8 cellular contexts compared by ENCODE assay signal in the genomic region with DNA sequence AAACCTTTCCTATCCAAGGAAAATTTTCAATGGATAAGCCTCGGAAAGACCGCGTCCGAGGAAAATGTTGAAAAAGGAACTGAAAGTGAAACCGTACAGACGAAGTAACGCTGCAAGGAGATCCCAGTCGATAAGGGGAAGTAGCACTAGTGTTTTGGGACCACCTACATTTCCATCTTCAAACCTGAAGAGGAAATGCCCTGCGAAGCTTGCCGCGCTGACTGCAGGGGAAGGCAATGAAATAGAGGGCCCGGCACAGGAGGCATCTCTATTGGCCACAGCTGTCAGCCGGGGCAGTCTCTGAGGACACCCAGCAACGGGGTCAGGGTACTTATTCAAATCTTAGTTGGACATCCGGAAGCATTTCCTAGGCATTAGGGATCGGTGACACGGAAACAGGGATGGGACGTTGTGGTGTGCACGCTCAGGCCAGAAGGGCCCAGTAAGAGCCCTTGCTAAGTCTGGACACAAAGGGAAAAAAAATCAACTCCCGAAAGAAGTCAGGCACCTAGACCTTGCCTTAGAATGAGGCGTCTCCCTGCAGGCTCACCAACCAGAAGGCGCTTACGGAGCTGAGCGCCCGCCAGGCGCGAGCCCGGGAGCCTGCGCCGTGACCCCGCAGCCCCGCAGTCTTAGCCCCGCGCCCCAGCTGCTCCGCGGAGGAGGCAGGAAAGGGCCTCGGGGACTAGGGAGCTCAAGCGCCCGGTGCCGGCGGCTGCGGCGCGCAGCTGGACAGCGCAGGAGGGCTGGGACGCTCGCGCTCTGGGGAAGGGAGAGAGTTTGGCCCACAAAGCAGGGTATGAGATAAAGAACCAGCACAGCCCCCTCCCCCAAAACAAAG. TPM values are rescaled to one million over a fixed set of nuclear protein-coding genes. Genes with fewer than 3 reads are reported as not detected.
DNase-seq lines count a peak whose midpoint lies in the region; ATAC-seq, FAIRE-seq and TF ChIP-seq lines count a peak whose summit lies in the region.

No MANE protein-coding gene starts in this region.

- peak; percentile 41 for ATAC-seq in GM21390 (IDR thresholded peaks at IDR 0.05; ENCODE audit: unreplicated experiment)
- peak; percentile 73 for ATAC-seq in PC-3
- ATAC-seq in activated T-helper 17 cell treated with anti-CD3 and anti-CD28 coated beads, Interleukin-2, amount 50 U/mL, for 72 hours (replicated peaks): peak; percentile 53
- peak; percentile 54 to 65 for ATAC-seq in naive thymus-derived CD8-positive, alpha-beta T cell

- H3K4me2 ChIP-seq in PC-3 (ENCODE audit: low read length): peak overlapping the region; percentile 91

- TF ChIP-seq CTCF in PC-3 (conservative IDR thresholded peaks at IDR 0.05; ENCODE audit: low read depth, low read length) (no peak), fibroblast of pulmonary artery (IDR thresholded peaks at IDR 0.05; ENCODE audit: low read length, missing control alignments) (no peak), tibial artery (IDR thresholded peaks at IDR 0.05) (peak in 1 of 2 experiments; percentile 11)

- H3K9ac ChIP-seq in PC-3 (ENCODE audit: low read length): peak overlapping the region; percentile 81

- peaks cover 30% of the 10 kb centered on the region for H3K4me1 Mint-ChIP-seq in activated T-helper 17 cell treated with anti-CD3 and anti-CD28 coated beads, Interleukin-2, amount 50 U/mL, for 72 hours
- peaks cover 33 to 77% (median 56%) of the 10 kb centered on the region in 4 donors for H3K4me1 Mint-ChIP-seq in naive thymus-derived CD8-positive, alpha-beta T cell

- no peaks in the 10 kb centered on the region for H3K9me3 Mint-ChIP-seq in activated T-helper 17 cell treated with anti-CD3 and anti-CD28 coated beads, Interleukin-2, amount 50 U/mL, for 72 hours
- H3K9me3 Mint-ChIP-seq in naive thymus-derived CD8-positive, alpha-beta T cell: no peaks in the 10 kb centered on the region

- intact Hi-C loops in PC-3 (cut with micrococcal nuclease): loop anchor here (1.0 kb wide), 3 partner anchors 23 to 52 kb away; no protein-coding TSS in a partner anchor
- intact Hi-C loops in tibial artery (cut with DNase I; ENCODE audit: low total_unique reads): loop anchor here (10.0 kb wide), 1 partner anchor 350 kb away; no protein-coding TSS in a partner anchor

- H3K4me3 ChIP-seq in PC-3 (ENCODE audit: low read length) (peak overlapping the region; percentile 80), fibroblast of pulmonary artery (replicated peaks; ENCODE audit: low read depth, low read length) (peak overlapping the region; percentile 95), tibial artery (peak overlapping the region; percentile 80 to 87)

- peaks cover 87% of the 10 kb centered on the region for H3K36me3 Mint-ChIP-seq in activated T-helper 17 cell treated with anti-CD3 and anti-CD28 coated beads, Interleukin-2, amount 50 U/mL, for 72 hours (ENCODE audit: low read depth)
- peaks cover 4 to 67% (median 21%) of the 10 kb centered on the region in 3 donors for H3K36me3 Mint-ChIP-seq in naive thymus-derived CD8-positive, alpha-beta T cell

- H3K4me1 ChIP-seq in PC-3 (ENCODE audit: insufficient read depth, low read length): peaks cover 13% of the 10 kb centered on the region
- H3K4me1 ChIP-seq in tibial artery: peaks cover 0 to 26% (median 11%) of the 10 kb centered on the region in 4 donors

- BruUV-seq in PC-3 (replicated peaks; lab: Mats Ljungman, UMichigan): TSS peak; percentile 59

- H4K20me1 ChIP-seq in PC-3 (ENCODE audit: low read length): no peaks in the 10 kb centered on the region

- H2AFZ ChIP-seq in PC-3 (ENCODE audit: low read length): peak overlapping the region; percentile 94

- peak overlapping the region; percentile 93 for H3K4me3 Mint-ChIP-seq in activated T-helper 17 cell treated with anti-CD3 and anti-CD28 coated beads, Interleukin-2, amount 50 U/mL, for 72 hours
- peak overlapping the region; percentile 91 to 100 (median 96) for H3K4me3 Mint-ChIP-seq in naive thymus-derived CD8-positive, alpha-beta T cell

- H3K79me2 ChIP-seq in PC-3 (ENCODE audit: low read length): peaks cover 32% of the 10 kb centered on the region

- no peaks in the 10 kb centered on the region for H3K27me3 ChIP-seq in PC-3 (ENCODE audit: low read length)
- no peaks in the 10 kb centered on the region for H3K27me3 ChIP-seq in tibial artery

- H3K9me2 ChIP-seq in PC-3 (replicated peaks; ENCODE audit: low read length): no peaks in the 10 kb centered on the region

- CTCF ChIA-PET in PC-3 (lab: Charles Lee): interaction anchor here (2.2 kb wide), 1 partner anchor 48 kb away, joined by 8 read pairs; no protein-coding TSS in a partner anchor

- H3K36me3 ChIP-seq in PC-3 (ENCODE audit: low read depth, low read length) (peaks cover 34% of the 10 kb centered on the region), tibial artery (peaks cover 27 to 33% (median 28%) of the 10 kb centered on the region in 3 donors)

- H3K9me3 ChIP-seq in PC-3 (ENCODE audit: low read length) (peaks cover 6% of the 10 kb centered on the region; the same call in 1 of the 2 replicates), tibial artery (no peaks in the 10 kb centered on the region)

- peak overlapping the region; percentile 98 for H3K27ac Mint-ChIP-seq in activated T-helper 17 cell treated with anti-CD3 and anti-CD28 coated beads, Interleukin-2, amount 50 U/mL, for 72 hours
- H3K27ac Mint-ChIP-seq in naive thymus-derived CD8-positive, alpha-beta T cell: peak overlapping the region; percentile 97 to 100 (median 99)

- no peaks in the 10 kb centered on the region for H3K27me3 Mint-ChIP-seq in activated T-helper 17 cell treated with anti-CD3 and anti-CD28 coated beads, Interleukin-2, amount 50 U/mL, for 72 hours
- H3K27me3 Mint-ChIP-seq in naive thymus-derived CD8-positive, alpha-beta T cell: no peaks in the 10 kb centered on the region

- no peaks in the 10 kb centered on the region for H3F3A ChIP-seq in PC-3 (ENCODE audit: low read length, unreplicated experiment)

- DNase-seq in DMS153 treated with DMSO at 0.1 percent for 48 hours (lab: John Stamatoyannopoulos, UW; ENCODE audit: unreplicated experiment): peak; percentile 75
- peak; percentile 51 for DNase-seq in HTR-8/SVneo (ENCODE audit: insufficient read length, low spot score)
- DNase-seq in PC-3: peak; percentile 73
- peak; percentile 66 for DNase-seq in fibroblast of pulmonary artery (ENCODE audit: low read depth)
- DNase-seq in naive thymus-derived CD8-positive, alpha-beta T cell: peak; percentile 44 to 87 (median 65)
- DNase-seq in tibial artery: peak; percentile 70 to 83

- peak overlapping the region; percentile 82 for H3K27ac ChIP-seq in PC-3 (ENCODE audit: low read length)
- H3K27ac ChIP-seq in tibial artery: peak overlapping the region; percentile 87 to 90

- no peak for FAIRE-seq in HTR-8/SVneo (lab: Jason Lieb, UNC)

- POLR2A ChIA-PET in PC-3 (lab: Charles Lee; ENCODE audit: unreplicated experiment): interaction anchor here (0.6 to 1.0 kb wide), 3 partner anchors 24 to 54 kb away, joined by 5 to 12 read pairs (median 6); partner anchors contain the start of gene F11R
- POLR2A ChIA-PET in naive thymus-derived CD8-positive, alpha-beta T cell (lab: Charles Lee): interaction anchor here (0.6 to 15.7 kb wide), 27 partner anchors 7 to 344 kb away, joined by 3 to 429 read pairs (median 7); partner anchors contain the start of genes ARHGAP30, DEDD, F11R and KLHDC9

RNA-seq across cellular contexts. Expression of gene USF1, which starts 0.6 kb away (rescaled TPM):
- total RNA-seq in PC-3 (2014; rRNA removed): 111 and 113 TPM in 2 replicates
- 10 to 100 TPM; 51.6 to 66.9 TPM for total RNA-seq in activated T-helper 17 cell treated with anti-CD3 and anti-CD28 coated beads, Interleukin-2, amount 50 U/mL, for 72 hours
- 100 to 1,000 TPM; 107 to 118 TPM for total RNA-seq in naive thymus-derived CD8-positive, alpha-beta T cell
- polyA plus RNA-seq in naive thymus-derived CD8-positive, alpha-beta T cell: 10 to 100 TPM in 1 of 3 donors, 1 to 10 TPM in 2; 4.3 to 11.1 (median 7.4) TPM

RNA-seq across cellular contexts. Expression of gene TSTD1, which starts 6.4 kb away (rescaled TPM):
- 10.2 and 16.5 TPM in 2 replicates for total RNA-seq in PC-3 (2014; rRNA removed)
- total RNA-seq in activated T-helper 17 cell treated with anti-CD3 and anti-CD28 coated beads, Interleukin-2, amount 50 U/mL, for 72 hours: 100 to 1,000 TPM in 1 of 2 donors, 10 to 100 TPM in 1; 38.7 to 119 TPM
- 100 to 1,000 TPM; 100 to 108 TPM for total RNA-seq in naive thymus-derived CD8-positive, alpha-beta T cell
- polyA plus RNA-seq in naive thymus-derived CD8-positive, alpha-beta T cell: 100 to 1,000 TPM; 342 to 508 (median 412) TPM

RNA-seq across cellular contexts. Expression of gene F11R, which starts 24.2 kb away (rescaled TPM):
- 69.2 and 81.5 TPM in 2 replicates for total RNA-seq in PC-3 (2014; rRNA removed)
- total RNA-seq in activated T-helper 17 cell treated with anti-CD3 and anti-CD28 coated beads, Interleukin-2, amount 50 U/mL, for 72 hours: 100 to 1,000 TPM in 1 of 2 donors, 10 to 100 TPM in 1; 13.0 to 110 TPM
- total RNA-seq in naive thymus-derived CD8-positive, alpha-beta T cell: 10 to 100 TPM; 16.3 to 16.4 TPM
- 1 to 10 TPM; 6.7 to 9.0 (median 8.1) TPM for polyA plus RNA-seq in naive thymus-derived CD8-positive, alpha-beta T cell

RNA-seq across cellular contexts. Expression of gene ARHGAP30, which starts 24.6 kb away (rescaled TPM):
- total RNA-seq in PC-3 (2014; rRNA removed): 0.12 and 0.55 TPM in 2 replicates
- 100 to 1,000 TPM; 180 to 207 TPM for total RNA-seq in activated T-helper 17 cell treated with anti-CD3 and anti-CD28 coated beads, Interleukin-2, amount 50 U/mL, for 72 hours
- 100 to 1,000 TPM; 220 to 233 TPM for total RNA-seq in naive thymus-derived CD8-positive, alpha-beta T cell
- polyA plus RNA-seq in naive thymus-derived CD8-positive, alpha-beta T cell: 100 to 1,000 TPM; 110 to 207 (median 136) TPM

RNA-seq across cellular contexts. Expression of gene NECTIN4, which starts 44.2 kb away (rescaled TPM):
- total RNA-seq in PC-3 (2014; rRNA removed): 6.8 and 7.0 TPM in 2 replicates
- under 1 TPM; 0.22 to 0.32 TPM for total RNA-seq in activated T-helper 17 cell treated with anti-CD3 and anti-CD28 coated beads, Interleukin-2, amount 50 U/mL, for 72 hours
- total RNA-seq in naive thymus-derived CD8-positive, alpha-beta T cell: not detected
- not detected for polyA plus RNA-seq in naive thymus-derived CD8-positive, alpha-beta T cell

Comparison
In these comparisons a context has a peak if more than half of its experiments do, and no peak if none do; other contexts are left out.
1. Peak in every context shown above with its lines: DNase-seq, ATAC-seq, H3K4me3 ChIP-seq and H3K27ac ChIP-seq.